ENCODE assay signal across 22 cellular contexts in the genomic region with DNA sequence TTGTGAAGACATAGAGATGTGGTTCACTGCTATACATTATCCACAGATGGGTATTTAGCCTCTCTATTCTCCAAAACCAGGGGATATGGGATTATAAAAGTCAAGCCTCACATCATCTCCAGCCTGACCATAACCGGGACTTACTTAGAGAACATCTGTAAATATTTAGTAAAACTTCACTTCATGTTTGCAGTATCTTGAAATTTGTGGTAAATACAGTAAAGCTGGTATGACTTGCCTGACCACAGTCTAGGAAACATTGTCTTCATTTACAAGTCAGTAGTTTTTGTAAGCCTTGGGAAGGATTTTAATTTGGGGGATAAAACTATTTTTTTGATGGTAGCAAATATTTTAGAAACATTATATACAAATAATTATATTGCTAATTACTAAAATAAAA.
"Had no signal": no experiment of that assay in that cellular context is flagged by ENCODE, and none has a peak within 500 bp of the region (broad histone marks: within the 10 kb centered on the region; RNA-seq: fewer than 3 reads in every experiment).

No MANE protein-coding gene starts in this region.

- H3K27me3 ChIP-seq: dorsolateral prefrontal cortex, esophagus muscularis mucosa, spleen, upper lobe of left lung had no signal

- FAIRE-seq: frontal cortex had no signal

- H3K4me3 ChIP-seq: dorsolateral prefrontal cortex, esophagus muscularis mucosa, prostate gland, spleen, thoracic aorta, upper lobe of left lung had no signal

- DNase-seq: activated B cell treated with CpG ODN at 0.5 μM for 24 hours; activated CD4-positive, alpha-beta memory T cell treated with anti-CD3 and anti-CD28 coated beads for 36 hours; activated CD4-positive, alpha-beta T cell treated with anti-CD3 and anti-CD28 coated beads for 36 hours; activated effector memory CD4-positive, alpha-beta T cell treated with Interleukin-2 at 50 U/mL for 16 hours; activated naive CD4-positive, alpha-beta T cell treated with anti-CD3 and anti-CD28 coated beads for 36 hours; activated naive CD8-positive, alpha-beta T cell treated with anti-CD3 and anti-CD28 coated beads, Interleukin-2, amount 10 ng/mL, durations not matched to agents 7 days and 5 days; activated T-cell treated with anti-CD3 and anti-CD28 coated beads, Interleukin-2, amount 50 U/mL, for 72 hours; amniotic stem cell; dorsolateral prefrontal cortex; effector memory CD8-positive, alpha-beta T cell; left ventricle myocardium superior; mammary epithelial cell; natural killer cell; spleen; stimulated activated CD4-positive, alpha-beta T cell treated with anti-CD3 and anti-CD28 coated beads, Interleukin-4, amount 100 ng/mL, for 1 hour; stimulated activated naive CD4-positive, alpha-beta T cell; T1000; upper lobe of left lung had no signal

- ATAC-seq: effector memory CD8-positive, alpha-beta T cell; natural killer cell had no signal

- H3K9me3 ChIP-seq: esophagus muscularis mucosa, prostate gland, spleen, thoracic aorta, upper lobe of left lung had no signal

- H3K4me1 ChIP-seq: prostate gland, spleen had no signal

- H3K36me3 ChIP-seq: esophagus muscularis mucosa, prostate gland, spleen, thoracic aorta, upper lobe of left lung had no signal

- H3K27ac ChIP-seq: dorsolateral prefrontal cortex, esophagus muscularis mucosa, prostate gland, spleen, thoracic aorta, upper lobe of left lung had no signal
